1 cellular context compared by ENCODE assay signal in the genomic region with DNA sequence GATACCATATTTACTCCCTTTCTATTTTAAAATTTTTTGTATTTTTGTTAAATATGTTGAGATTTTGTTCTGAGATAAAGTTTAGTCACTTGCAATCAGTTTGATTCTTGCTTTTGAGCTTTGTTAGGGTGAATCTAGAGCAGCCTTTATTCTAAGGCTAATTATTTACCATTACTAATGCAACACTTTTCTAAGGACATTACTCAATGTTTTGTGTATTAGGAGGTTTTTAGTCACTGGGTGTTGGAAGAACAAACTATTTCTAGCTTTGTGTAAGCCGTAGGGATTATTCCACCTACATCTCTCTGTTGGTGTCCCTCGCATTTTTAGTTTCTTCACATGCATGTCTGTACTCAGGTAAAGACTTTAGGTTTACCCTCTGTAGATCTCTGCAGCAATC.
TF ChIP-seq lines count a peak whose summit lies in the region.

No MANE protein-coding gene starts in this region.

TF ChIP-seq in H1, 55 proteins besides CTCF, POLR2A, EP300 and RAD21:
- TF ChIP-seq HDAC6 (IDR thresholded peaks at IDR 0.05; ENCODE audit: low read depth, low read length): no peak
- no peak for TF ChIP-seq TAF7 (optimal IDR thresholded peaks at IDR 0.05; ENCODE audit: borderline replicate concordance, low read depth, low read length)
- TF ChIP-seq, protein P1, sequence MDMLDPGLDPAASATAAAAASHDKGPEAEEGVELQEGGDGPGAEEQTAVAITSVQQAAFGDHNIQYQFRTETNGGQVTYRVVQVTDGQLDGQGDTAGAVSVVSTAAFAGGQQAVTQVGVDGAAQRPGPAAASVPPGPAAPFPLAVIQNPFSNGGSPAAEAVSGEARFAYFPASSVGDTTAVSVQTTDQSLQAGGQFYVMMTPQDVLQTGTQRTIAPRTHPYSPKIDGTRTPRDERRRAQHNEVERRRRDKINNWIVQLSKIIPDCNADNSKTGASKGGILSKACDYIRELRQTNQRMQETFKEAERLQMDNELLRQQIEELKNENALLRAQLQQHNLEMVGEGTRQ (IDR thresholded peaks at IDR 0.05; ENCODE audit: low read length): no peak
- no peak for TF ChIP-seq SP1 (IDR thresholded peaks at IDR 0.05; ENCODE audit: low read depth, low read length)
- no peak for TF ChIP-seq CHD2 (IDR thresholded peaks at IDR 0.05; ENCODE audit: low read length)
- TF ChIP-seq CHD1 (IDR thresholded peaks at IDR 0.05; ENCODE audit: low read depth, low read length): no peak
- no peak for TF ChIP-seq RBBP5 (IDR thresholded peaks at IDR 0.05; ENCODE audit: borderline replicate concordance, low read depth, low read length)
- no peak for TF ChIP-seq KDM1A (IDR thresholded peaks at IDR 0.05; ENCODE audit: borderline replicate concordance, low read length)
- no peak for TF ChIP-seq GABPA (IDR thresholded peaks at IDR 0.05; ENCODE audit: borderline replicate concordance, insufficient read depth, low read length)
- TF ChIP-seq CTBP2 (IDR thresholded peaks at IDR 0.05; ENCODE audit: borderline replicate concordance, insufficient read depth, insufficient read length, low read length): no peak
- no peak for TF ChIP-seq KDM5A (IDR thresholded peaks at IDR 0.05; ENCODE audit: low read length)
- no peak for TF ChIP-seq RXRA (IDR thresholded peaks at IDR 0.05; ENCODE audit: insufficient read depth, low read depth, low read length)
- TF ChIP-seq SUZ12 (IDR thresholded peaks at IDR 0.05; ENCODE audit: low read length): no peak
- no peak for TF ChIP-seq SIRT6 (IDR thresholded peaks at IDR 0.05; ENCODE audit: low read length)
- TF ChIP-seq SP4 (IDR thresholded peaks at IDR 0.05; ENCODE audit: low read length): no peak
- TF ChIP-seq SIX5 (IDR thresholded peaks at IDR 0.05; ENCODE audit: low read depth, low read length): no peak
- no peak for TF ChIP-seq BCL11A (IDR thresholded peaks at IDR 0.05; ENCODE audit: low read depth in 2 of 2, low read length in 2 of 2)
- no peak for TF ChIP-seq RFX5 (IDR thresholded peaks at IDR 0.05; ENCODE audit: borderline replicate concordance, low read depth, low read length)
